ENCODE assay signal across 34 cellular contexts in genomic region chr2:165214093-165214492, GRCh38. TPM values are rescaled to one million over a fixed set of nuclear protein-coding genes. Genes with fewer than 3 reads are reported as not detected.
"Had no signal": no experiment of that assay in that cellular context is flagged by ENCODE, and none has a peak within 500 bp of the region (broad histone marks: within the 10 kb centered on the region; RNA-seq: fewer than 3 reads in every experiment).

No MANE protein-coding gene starts in this region.

- H3K9me3 Mint-ChIP-seq: activated CD4-positive, alpha-beta memory T cell treated with anti-CD3 and anti-CD28 coated beads, Interleukin-2, amount 10 ng/mL, durations not matched to agents 7 days and 5 days; activated naive CD4-positive, alpha-beta T cell treated with anti-CD3 and anti-CD28 coated beads, Interleukin-2, amount 50 U/mL, for 24 hours; activated naive CD8-positive, alpha-beta T cell treated with anti-CD3 and anti-CD28 coated beads, Interleukin-2, amount 10 ng/mL, durations not matched to agents 7 days and 5 days; activated T-cell treated with anti-CD3 and anti-CD28 coated beads, Interleukin-2, amount 50 U/mL, for 72 hours; activated T-helper 17 cell treated with anti-CD3 and anti-CD28 coated beads, Interleukin-2, amount 50 U/mL, for 72 hours; central memory CD8-positive, alpha-beta T cell had no signal

- H3K4me1 Mint-ChIP-seq: activated CD4-positive, alpha-beta memory T cell treated with anti-CD3 and anti-CD28 coated beads, Interleukin-2, amount 10 ng/mL, durations not matched to agents 7 days and 5 days; activated CD8-positive, alpha-beta memory T cell treated with anti-CD3 and anti-CD28 coated beads, Interleukin-2, amount 10 ng/mL, durations not matched to agents 7 days and 5 days; activated naive CD4-positive, alpha-beta T cell treated with anti-CD3 and anti-CD28 coated beads, Interleukin-2, amount 50 U/mL, for 24 hours; activated naive CD8-positive, alpha-beta T cell treated with anti-CD3 and anti-CD28 coated beads, Interleukin-2, amount 10 ng/mL, durations not matched to agents 7 days and 5 days; activated T-helper 17 cell treated with anti-CD3 and anti-CD28 coated beads, Interleukin-2, amount 50 U/mL, for 72 hours; central memory CD8-positive, alpha-beta T cell had no signal

- ATAC-seq: activated CD8-positive, alpha-beta memory T cell treated with anti-CD3 and anti-CD28 coated beads, Interleukin-2, amount 10 ng/mL, durations not matched to agents 7 days and 5 days; activated T-cell treated with anti-CD3 and anti-CD28 coated beads, Interleukin-2, amount 50 U/mL, for 72 hours; activated T-helper 17 cell treated with anti-CD3 and anti-CD28 coated beads, Interleukin-2, amount 50 U/mL, for 72 hours; PC-3 had no signal

- H3K27ac Mint-ChIP-seq: activated CD4-positive, alpha-beta memory T cell treated with anti-CD3 and anti-CD28 coated beads, Interleukin-2, amount 10 ng/mL, durations not matched to agents 7 days and 5 days; activated CD8-positive, alpha-beta memory T cell treated with anti-CD3 and anti-CD28 coated beads, Interleukin-2, amount 10 ng/mL, durations not matched to agents 7 days and 5 days; activated naive CD4-positive, alpha-beta T cell treated with anti-CD3 and anti-CD28 coated beads, Interleukin-2, amount 50 U/mL, for 24 hours; activated naive CD8-positive, alpha-beta T cell treated with anti-CD3 and anti-CD28 coated beads, Interleukin-2, amount 10 ng/mL, durations not matched to agents 7 days and 5 days; activated T-cell treated with anti-CD3 and anti-CD28 coated beads, Interleukin-2, amount 50 U/mL, for 72 hours; activated T-helper 17 cell treated with anti-CD3 and anti-CD28 coated beads, Interleukin-2, amount 50 U/mL, for 72 hours had no signal

- H3K36me3 Mint-ChIP-seq: activated CD8-positive, alpha-beta memory T cell treated with anti-CD3 and anti-CD28 coated beads, Interleukin-2, amount 10 ng/mL, durations not matched to agents 7 days and 5 days; activated naive CD4-positive, alpha-beta T cell treated with anti-CD3 and anti-CD28 coated beads, Interleukin-2, amount 50 U/mL, for 24 hours; activated naive CD8-positive, alpha-beta T cell treated with anti-CD3 and anti-CD28 coated beads, Interleukin-2, amount 10 ng/mL, durations not matched to agents 7 days and 5 days had no signal

- H3K27me3 Mint-ChIP-seq: activated CD4-positive, alpha-beta memory T cell treated with anti-CD3 and anti-CD28 coated beads, Interleukin-2, amount 10 ng/mL, durations not matched to agents 7 days and 5 days; activated CD8-positive, alpha-beta memory T cell treated with anti-CD3 and anti-CD28 coated beads, Interleukin-2, amount 10 ng/mL, durations not matched to agents 7 days and 5 days; activated naive CD4-positive, alpha-beta T cell treated with anti-CD3 and anti-CD28 coated beads, Interleukin-2, amount 50 U/mL, for 24 hours; central memory CD8-positive, alpha-beta T cell had no signal

- DNase-seq: activated CD4-positive, alpha-beta memory T cell treated with anti-CD3 and anti-CD28 coated beads, Interleukin-2, amount 10 ng/mL, durations not matched to agents 7 days and 5 days; activated CD4-positive, alpha-beta T cell treated with anti-CD3 and anti-CD28 coated beads for 1 hour; activated CD4-positive, alpha-beta T cell treated with anti-CD3 and anti-CD28 coated beads for 48 hours; activated CD4-positive, CD25-positive, alpha-beta regulatory T cell; activated CD8-positive, alpha-beta memory T cell treated with anti-CD3 and anti-CD28 coated beads for 24 hours; activated CD8-positive, alpha-beta memory T cell treated with anti-CD3 and anti-CD28 coated beads, Interleukin-2, amount 10 ng/mL, durations not matched to agents 7 days and 5 days; activated CD8-positive, alpha-beta memory T cell treated with anti-CD3 and anti-CD28 coated beads, Interleukin-2, amount 50 U/mL, for 48 hours; activated effector memory CD4-positive, alpha-beta T cell treated with anti-CD3 and anti-CD28 coated beads, Interleukin-2, amount 50 U/mL, for 16 hours; activated naive CD4-positive, alpha-beta T cell; activated naive CD8-positive, alpha-beta T cell treated with anti-CD3 and anti-CD28 coated beads, Interleukin-2, amount 10 ng/mL, durations not matched to agents 7 days and 5 days; activated T-cell treated with anti-CD3 and anti-CD28 coated beads, Interleukin-2, amount 50 U/mL, for 72 hours; amygdala; colonic mucosa; Karpas-422; KBM-7; NCI-H1436 treated with DMSO at 0.1 percent for 48 hours; NCI-H187 treated with DMSO at 0.1 percent for 48 hours; NCI-H2081; NCI-H510A; NCI-H526; NCI-H82; NK-92 treated with Interleukin-12 subunit alpha and Interleukin-12 subunit beta, amount 100 ng/mL, for 24 hours; PC-3; Peyer's patch; RPMI8226; SIG-M5; T1000; WERI-Rb-1 had no signal

- H3K4me3 Mint-ChIP-seq: activated CD4-positive, alpha-beta memory T cell treated with anti-CD3 and anti-CD28 coated beads, Interleukin-2, amount 10 ng/mL, durations not matched to agents 7 days and 5 days; activated CD8-positive, alpha-beta memory T cell treated with anti-CD3 and anti-CD28 coated beads, Interleukin-2, amount 10 ng/mL, durations not matched to agents 7 days and 5 days; activated naive CD4-positive, alpha-beta T cell treated with anti-CD3 and anti-CD28 coated beads, Interleukin-2, amount 50 U/mL, for 24 hours; activated naive CD8-positive, alpha-beta T cell treated with anti-CD3 and anti-CD28 coated beads, Interleukin-2, amount 10 ng/mL, durations not matched to agents 7 days and 5 days; activated T-cell treated with anti-CD3 and anti-CD28 coated beads, Interleukin-2, amount 50 U/mL, for 72 hours; activated T-helper 17 cell treated with anti-CD3 and anti-CD28 coated beads, Interleukin-2, amount 50 U/mL, for 72 hours; central memory CD8-positive, alpha-beta T cell had no signal

RNA-seq across cellular contexts. Expression of gene SCN3A, which starts 10.2 kb away (rescaled TPM):
- total RNA-seq: activated CD4-positive, alpha-beta memory T cell treated with anti-CD3 and anti-CD28 coated beads, Interleukin-2, amount 10 ng/mL, durations not matched to agents 7 days and 5 days; activated naive CD8-positive, alpha-beta T cell treated with anti-CD3 and anti-CD28 coated beads, Interleukin-2, amount 10 ng/mL, durations not matched to agents 7 days and 5 days; activated T-helper 17 cell treated with anti-CD3 and anti-CD28 coated beads, Interleukin-2, amount 50 U/mL, for 72 hours; MCF 10A; T-helper 1 cell treated with Interleukin-12 subunit alpha and Interleukin-12 subunit beta and Interleukin-4 antibody, amounts not matched to agents 30 ng/mL and 1 ng/mL, for 36 hours had no signal

RNA-seq across cellular contexts. Expression of gene SCN2A, which starts 25.1 kb away (rescaled TPM):
- total RNA-seq: activated CD4-positive, alpha-beta memory T cell treated with anti-CD3 and anti-CD28 coated beads, Interleukin-2, amount 10 ng/mL, durations not matched to agents 7 days and 5 days; MCF 10A; SK-MEL-5; T-helper 1 cell treated with Interleukin-12 subunit alpha and Interleukin-12 subunit beta and Interleukin-4 antibody, amounts not matched to agents 30 ng/mL and 1 ng/mL, for 36 hours had no signal
